In genomic region chr20:23581833-23582232, GRCh38 we compare ENCODE assay signal across 10 cellular contexts. TPM values are rescaled to one million over a fixed set of nuclear protein-coding genes. Genes with fewer than 3 reads are reported as not detected.
DNase-seq lines count a peak whose midpoint lies in the region; ATAC-seq, FAIRE-seq and TF ChIP-seq lines count a peak whose summit lies in the region.
"Not testable (repeated sequence)": the region's sequence is repeated elsewhere in the genome, so short reads cannot be mapped to it uniquely, and the experiment has no call there.
"Had no signal": no experiment of that assay in that cellular context is flagged by ENCODE, and none has a peak within 500 bp of the region (broad histone marks: within the 10 kb centered on the region; RNA-seq: fewer than 3 reads in every experiment).

No MANE protein-coding gene starts in this region.

- not testable (repeated sequence) for H2BK20ac ChIP-seq in H1 (ENCODE audit: low read length)

- not testable (repeated sequence) for H3K27me3 Mint-ChIP-seq in GM23338 (ENCODE audit: insufficient read depth, low read depth, poor library complexity)

- TF ChIP-seq POLR2A in K562 (conservative IDR thresholded peaks at IDR 0.05); H1 (IDR thresholded peaks at IDR 0.05; ENCODE audit: control extremely low read depth in 1 of 2, low read depth in 2 of 2, low read length in 2 of 2); HepG2 (IDR thresholded peaks at IDR 0.05; ENCODE audit: insufficient read depth in 1 of 2, low read depth in 2 of 2, low read length in 2 of 2); transverse colon (IDR thresholded peaks at IDR 0.05): not testable (repeated sequence)

- 16% methylated on average over 9 of the region's 9 CpGs for WGBS in K562 (ENCODE audit: insufficient coverage, low coverage, missing lambda C conversion rate)
- 86% methylated on average over 7 of the region's 9 CpGs; no CpG with 5 or more reads in 1 of the 2 experiments for WGBS in H1 (ENCODE audit: extremely low coverage in 1 of 2, insufficient coverage in 1 of 2, insufficient read length in 1 of 2, insufficient replicate concordance in 2 of 2, low coverage in 1 of 2, low lambda C conversion rate in 2 of 2, missing lambda C conversion rate in 1 of 2), 2 experiments
- 85% methylated on average over 8 of the region's 9 CpGs for WGBS in HepG2 (ENCODE audit: low lambda C conversion rate)
- WGBS in transverse colon (ENCODE audit: low coverage in 1 of 2), 2 donors: 66% methylated on average over 9 of the region's 9 CpGs; no CpG with 5 or more reads in 1 of the 2 donors

- in situ Hi-C loops in K562 (cut with MboI); HepG2 (cut with HindIII; ENCODE audit: extremely low pct_ligation_motif_present, low pct_unique_long_range_greater_than_20kb): not testable (repeated sequence)
- in situ Hi-C loops in transverse colon (cut with MboI; ENCODE audit: low pct_ligation_motif_present in 1 of 4, low pct_unique_long_range_greater_than_20kb in 1 of 4, low sequenced_read_pairs in 3 of 4): loop anchor here in 1 of 4 donors (25.0 kb wide), 1 partner anchor 95 kb away; the partner anchor contains the start of gene CST8

- not testable (repeated sequence) for H3K56ac ChIP-seq in H1 (replicated peaks; ENCODE audit: insufficient read length, low read depth, low read length)

- not testable (repeated sequence) for H2AK5ac ChIP-seq in H1 (ENCODE audit: low read depth, low read length)

- not testable (repeated sequence) for H3K9me3 Mint-ChIP-seq in GM23338

- not testable (repeated sequence) for H3K27me3 ChIP-seq in GM23338 (ENCODE audit: insufficient read depth); K562 (ENCODE audit: control insufficient read depth in 2 of 2, insufficient read depth in 2 of 2, low read length in 2 of 2); H1 (replicated peaks in 1 of 4; ENCODE audit: control insufficient read depth in 3 of 4, extremely low read depth in 1 of 4, insufficient read depth in 3 of 4, low read length in 3 of 4); HepG2 (ENCODE audit: control insufficient read depth in 1 of 2, insufficient read depth in 2 of 2, low read length in 2 of 2); transverse colon

- not testable (repeated sequence) for H3K36me3 ChIP-seq in GM23338 (ENCODE audit: insufficient read depth); K562 (ENCODE audit: control insufficient read depth, insufficient read depth, low read length); H1 (ENCODE audit: control insufficient read depth in 2 of 4, insufficient read depth in 4 of 4, low read length in 3 of 4); HepG2 (replicated peaks in 1 of 2; ENCODE audit: control insufficient read depth in 1 of 2, insufficient read depth in 2 of 2, low read length in 2 of 2); transverse colon

- not testable (repeated sequence) for TF ChIP-seq EP300 in K562 (IDR thresholded peaks at IDR 0.05; ENCODE audit: low read length); H1 (IDR thresholded peaks at IDR 0.05; ENCODE audit: borderline replicate concordance in 1 of 2, low read depth in 2 of 2, low read length in 2 of 2); HepG2 (IDR thresholded peaks at IDR 0.05; ENCODE audit: low read depth in 2 of 2, low read length in 2 of 2); HepG2 (CRISPR knock-in tag; IDR thresholded peaks at IDR 0.05; ENCODE audit: borderline replicate concordance); transverse colon (IDR thresholded peaks at IDR 0.05; ENCODE audit: low read depth)

- not testable (repeated sequence) for H3K27ac Mint-ChIP-seq in GM23338

- H3K18ac ChIP-seq in H1 (ENCODE audit: extremely low read depth, low read length): not testable (repeated sequence)

- H2BK15ac ChIP-seq in H1 (ENCODE audit: low read length): peak overlapping the region; percentile 61; the same call in 1 of the 2 replicates

- not testable (repeated sequence) for H3K4me1 ChIP-seq in GM23338 (ENCODE audit: insufficient read depth); K562 (replicated peaks in 1 of 2; ENCODE audit: control insufficient read depth in 2 of 2, insufficient read depth in 2 of 2, low read length in 2 of 2); H1 (replicated peaks in 1 of 4; ENCODE audit: control insufficient read depth in 3 of 4, insufficient read depth in 4 of 4, low read length in 3 of 4); transverse colon
- peaks cover 40% of the 10 kb centered on the region for H3K4me1 ChIP-seq in HepG2 (ENCODE audit: insufficient read depth, low read length)

- not testable (repeated sequence) for H3K79me2 ChIP-seq in GM23338 (replicated peaks; ENCODE audit: insufficient read depth); K562 (ENCODE audit: control insufficient read depth, insufficient read depth, low read length); H1 (ENCODE audit: control insufficient read depth in 1 of 2, insufficient read depth in 2 of 2, low read length in 2 of 2); HepG2 (ENCODE audit: insufficient read depth, low read length)

- not testable (repeated sequence) for TF ChIP-seq RAD21 in K562 (CRISPR knock-in tag; conservative IDR thresholded peaks at IDR 0.05 in 1 of 2, IDR thresholded peaks at IDR 0.05 in 1 of 2); H1 (IDR thresholded peaks at IDR 0.05 in 1 of 2, conservative IDR thresholded peaks at IDR 0.05 in 1 of 2; ENCODE audit: low read depth in 2 of 2, low read length in 2 of 2); HepG2 (CRISPR knock-in tag; IDR thresholded peaks at IDR 0.05)

- H3K4ac ChIP-seq in H1 (replicated peaks; ENCODE audit: insufficient read length, low read depth, low read length): not testable (repeated sequence)

- H2BK120ac ChIP-seq in H1 (replicated peaks; ENCODE audit: low read depth, low read length): not testable (repeated sequence)

- H3F3A ChIP-seq in GM23338 (replicated peaks; ENCODE audit: low read depth): not testable (repeated sequence)

- not testable (repeated sequence) for H3K79me1 ChIP-seq in H1 (ENCODE audit: low read depth, low read length)

- not testable (repeated sequence) for H3K4me3 ChIP-seq in GM23338; K562; H1 (ENCODE audit: extremely low read depth in 1 of 4, insufficient read depth in 2 of 4, low read depth in 3 of 4, low read length in 4 of 4); HepG2 (replicated peaks in 1 of 3; ENCODE audit: insufficient read depth in 1 of 3, low read depth in 2 of 3, low read length in 3 of 3); transverse colon

- POLR2A ChIA-PET in RWPE1 (lab: Yijun Ruan, JAX; ENCODE audit: low non-redundant PET); K562 (lab: Yijun Ruan, JAX); H1 (lab: Charles Lee; ENCODE audit: partially characterized antibody); HepG2 (lab: Yijun Ruan, JAX): not testable (repeated sequence)

- H3K4me1 Mint-ChIP-seq in GM23338: not testable (repeated sequence)

- FAIRE-seq in K562 (lab: Jason Lieb, UNC): peak; percentile 23
- FAIRE-seq in H1 (lab: Jason Lieb, UNC); HepG2 (lab: Jason Lieb, UNC): not testable (repeated sequence)

- H4K5ac ChIP-seq in H1 (ENCODE audit: insufficient read length, low read depth, low read length): not testable (repeated sequence)

- H3K4me3 Mint-ChIP-seq in GM23338: not testable (repeated sequence)

- DNase-seq in GM23338 (ENCODE audit: low spot score) (peak; percentile 10), NCI-H1436 treated with DMSO at 0.1 percent for 48 hours (lab: John Stamatoyannopoulos, UW) (peak; percentile 20), K562 (ENCODE audit: extremely low read depth in 1 of 4, low spot score in 3 of 4) (peak; percentile 20 to 53 (median 31)), H1 (ENCODE audit: low read depth in 1 of 2, low spot score in 2 of 2) (peak in 1 of 2 experiments; percentile 42), cardiac septum (ENCODE audit: low spot score) (peak; percentile 55), transverse colon (peak; percentile 51)
- DNase-seq in RWPE1 (ENCODE audit: low spot score); HepG2 (ENCODE audit: low spot score): not testable (repeated sequence)

- TF ChIP-seq CTCF in GM23338 (conservative IDR thresholded peaks at IDR 0.05; ENCODE audit: low read depth in 2 of 2); RWPE1 (conservative IDR thresholded peaks at IDR 0.05; ENCODE audit: low read depth); K562 (IDR thresholded peaks at IDR 0.05 in 2 of 3, conservative IDR thresholded peaks at IDR 0.05 in 1 of 3; ENCODE audit: insufficient read depth in 2 of 3, low read depth in 1 of 3, low read length in 3 of 3); HepG2 (CRISPR knock-in tag; IDR thresholded peaks at IDR 0.05); transverse colon (IDR thresholded peaks at IDR 0.05): not testable (repeated sequence)
- TF ChIP-seq CTCF in H1 (IDR thresholded peaks at IDR 0.05; ENCODE audit: control extremely low read depth in 1 of 3, insufficient read depth in 1 of 3, low read depth in 1 of 3, low read length in 3 of 3): peak in 1 of 3 experiments; percentile 5; a peak in 1 of 4 replicates

- not testable (repeated sequence) for H4K8ac ChIP-seq in H1 (ENCODE audit: extremely low read depth, insufficient read depth, low read length)

- not testable (repeated sequence) for BruUV-seq in K562 (replicated peaks; lab: Mats Ljungman, UMichigan); HepG2 (replicated peaks; lab: Mats Ljungman, UMichigan)

- not testable (repeated sequence) for H3K9me2 ChIP-seq in GM23338 (ENCODE audit: insufficient read depth)

- not testable (repeated sequence) for H3K36me3 Mint-ChIP-seq in GM23338 (ENCODE audit: low read depth)

- not testable (repeated sequence) for H2AFZ ChIP-seq in GM23338; H1 (ENCODE audit: low read length); HepG2 (ENCODE audit: low read length)
- 0 out of 2 replicates have a peak overlapping the region, but pooled peaks have one; percentile 62 for H2AFZ ChIP-seq in K562 (ENCODE audit: low read depth, low read length)

- peak overlapping the region; percentile 3 for H4K91ac ChIP-seq in H1 (replicated peaks; ENCODE audit: insufficient read length, low read length)

- intact Hi-C loops in K562 (cut with micrococcal nuclease); cardiac septum (cut with DNase I); HepG2 (cut with micrococcal nuclease; ENCODE audit: unreplicated experiment); transverse colon (cut with DNase I; ENCODE audit: low total_unique reads): not testable (repeated sequence)

- H3K23ac ChIP-seq in H1 (ENCODE audit: insufficient read length): not testable (repeated sequence)

- not testable (repeated sequence) for H3K9me1 ChIP-seq in K562 (ENCODE audit: control insufficient read depth, insufficient read depth, low read length)

- not testable (repeated sequence) for H2BK12ac ChIP-seq in H1 (ENCODE audit: low read depth, low read length)

- H3K4me2 ChIP-seq in GM23338; K562 (ENCODE audit: insufficient read depth, low read length); H1 (ENCODE audit: insufficient read depth in 1 of 2, low read depth in 2 of 2, low read length in 2 of 2); HepG2 (ENCODE audit: low read depth, low read length): not testable (repeated sequence)

- H3K27ac ChIP-seq in GM23338 (ENCODE audit: low read depth); K562 (ENCODE audit: extremely low read depth, low read depth, low read length); H1 (ENCODE audit: low read depth, low read length); HepG2 (ENCODE audit: extremely low read length, insufficient read depth, low read length); transverse colon: not testable (repeated sequence)
- H3K27ac ChIP-seq in RWPE1: peak overlapping the region; percentile 10; the same call in 1 of the 2 replicates

- not testable (repeated sequence) for H3K9ac ChIP-seq in K562 (ENCODE audit: insufficient read depth in 1 of 2, low read depth in 2 of 2, low read length in 2 of 2); H1 (replicated peaks in 1 of 4; ENCODE audit: extremely low read depth in 1 of 4, low read depth in 3 of 4, low read length in 3 of 4); HepG2 (ENCODE audit: insufficient read depth, low read depth, low read length)

- H3K14ac ChIP-seq in H1 (ENCODE audit: insufficient read length): not testable (repeated sequence)

- not testable (repeated sequence) for ATAC-seq in GM23338, HepG2
- ATAC-seq in K562: peak; percentile 76

- not testable (repeated sequence) for H4K20me1 ChIP-seq in GM23338 (replicated peaks; ENCODE audit: insufficient read depth); K562 (replicated peaks; ENCODE audit: control insufficient read depth, insufficient read depth, low read length); H1 (replicated peaks in 1 of 2; ENCODE audit: control insufficient read depth in 1 of 2, insufficient read depth in 2 of 2, low read length in 2 of 2); HepG2 (ENCODE audit: insufficient read depth, low read length)

- not testable (repeated sequence) for H3K9me3 ChIP-seq in K562 (replicated peaks; ENCODE audit: control insufficient read depth, insufficient read depth, low read depth, low read length); H1 (ENCODE audit: insufficient read depth in 2 of 2, low read depth in 1 of 2, low read length in 1 of 2); HepG2 (ENCODE audit: low read length); transverse colon

- peak overlapping the region; percentile 49; the same call in 1 of the 2 replicates for H2BK5ac ChIP-seq in H1 (ENCODE audit: low read depth, low read length)

- not testable (repeated sequence) for H3K23me2 ChIP-seq in H1 (ENCODE audit: low read depth, low read length)

- CTCF ChIA-PET in RWPE1 (lab: Yijun Ruan, JAX); K562 (lab: Yijun Ruan, JAX; ENCODE audit: low intra/inter-chr PET ratio); HepG2 (lab: Yijun Ruan, JAX; ENCODE audit: low intra/inter-chr PET ratio, low total read pairs): not testable (repeated sequence)
- CTCF ChIA-PET in H1 (lab: Charles Lee; ENCODE audit: partially characterized antibody): interaction anchor here (0.8 to 6.3 kb wide), 7 partner anchors 12 to 138 kb away, joined by 3 to 99 read pairs (median 5); no protein-coding TSS in a partner anchor

RNA-seq across cellular contexts. Expression of gene CST9L, which starts 13.5 kb away (rescaled TPM):
- total RNA-seq in GM23338 (2014; rRNA removed; shearing (Covaris generic)): not detected in 2 replicates
- polyA plus RNA-seq in GM23338 (2016; fragmentation: Nextera tagmentation; extraction: Ambion mirVana) (not detected in 2 replicates), K562 (2011; rRNA removed) (not detected in 2 replicates), K562 (2014; fragmentation: Illumina TruSeq; extraction: Trizol) (not detected in 2 replicates), K562 (2014; fragmentation: Nextera tagmentation; extraction: Ambion mirVana) (not detected), K562 (2014; rRNA removed) (not detected in 2 replicates), H1 (2011; rRNA removed) (not detected in 2 replicates), HepG2 (2011; rRNA removed) (not detected in 2 replicates)
- not detected in 2 replicates for total RNA-seq in K562 (2011; cell fraction: chromatin; rRNA removed; ENCODE audit: low replicate concordance)
- total RNA-seq in K562 (2011; cell fraction: nucleolus; rRNA removed): not detected in 2 replicates
- not detected in 2 replicates for total RNA-seq in K562 (2011; cell fraction: nucleoplasm; rRNA removed)
- total RNA-seq in K562 (2014; rRNA removed) (not detected in 2 replicates), K562 (2014; rRNA removed; fragmentation: Illumina TruSeq; extraction: Trizol) (not detected in 2 replicates), K562 (2015; rRNA removed; fragmentation: Illumina TruSeq; extraction: Trizol) (not detected in 2 replicates), K562 (2021) (not detected in 2 replicates), cardiac septum (not detected), HepG2 (2016; rRNA removed; fragmentation: Illumina TruSeq; extraction: Trizol) (0.15 TPM in 1 of 2 replicates, not detected in the other), transverse colon (not detected)
- polyA plus RNA-seq in K562 (2011; cell fraction: cytosol; rRNA removed): 0.07 TPM in 1 of 2 replicates, not detected in the other
- polyA plus RNA-seq in K562 (2011; cell fraction: nucleus; rRNA removed): not detected in 2 replicates
- not detected in 2 replicates for polyA plus RNA-seq in K562 (2012)
- not detected in 2 replicates for polyA minus RNA-seq in K562 (2011; rRNA and poly(A)+ RNA removed)
- polyA minus RNA-seq in K562 (2011; cell fraction: cytosol; rRNA and poly(A)+ RNA removed): not detected in 2 replicates
- not detected in 2 replicates for polyA minus RNA-seq in K562 (2011; cell fraction: nucleus; rRNA and poly(A)+ RNA removed)
- not detected in 2 replicates for total RNA-seq in H1 (2021; fragmentation: NEBNext Ultra II Directional; extraction: Animal tissue kit (Norgen Biotek cat#: 25700))
- polyA plus RNA-seq in H1 (2011; cell fraction: cytosol; rRNA removed): not detected
- not detected for polyA plus RNA-seq in H1 (2011; cell fraction: nucleus; rRNA removed)
- not detected in 4 replicates for polyA plus RNA-seq in H1 (2012, experiment 1 of 2)
- polyA plus RNA-seq in H1 (2012, experiment 2 of 2): not detected
- not detected for polyA plus RNA-seq in H1 (2013, experiment 1 of 2)
- polyA plus RNA-seq in H1 (2013, experiment 2 of 2): not detected
- polyA minus RNA-seq in H1 (2011; rRNA and poly(A)+ RNA removed): not detected in 2 replicates
- not detected for polyA minus RNA-seq in H1 (2011; cell fraction: cytosol; rRNA and poly(A)+ RNA removed)
- not detected for polyA minus RNA-seq in H1 (2011; cell fraction: nucleus; rRNA and poly(A)+ RNA removed)
- total RNA-seq in HepG2 (2016; cell fraction: cytosol; rRNA removed; fragmentation: Illumina TruSeq; extraction: Trizol; ENCODE audit: low read depth): not detected in 2 replicates
- not detected in 2 replicates for total RNA-seq in HepG2 (2016; cell fraction: insoluble cytoplasmic fraction; rRNA removed; fragmentation: Illumina TruSeq; extraction: Trizol)
- total RNA-seq in HepG2 (2016; cell fraction: membrane; rRNA removed; fragmentation: Illumina TruSeq; extraction: Trizol): not detected in 2 replicates
- not detected in 2 replicates for total RNA-seq in HepG2 (2016; cell fraction: nucleus; rRNA removed; fragmentation: Illumina TruSeq; extraction: Trizol)
- not detected in 2 replicates for polyA plus RNA-seq in HepG2 (2011; cell fraction: cytosol; rRNA removed)
- not detected in 2 replicates for polyA plus RNA-seq in HepG2 (2011; cell fraction: nucleus; rRNA removed)
- polyA plus RNA-seq in HepG2 (2012): not detected in 2 replicates
- polyA plus RNA-seq in HepG2 (2016; cell fraction: cytosol; fragmentation: Illumina TruSeq; extraction: Trizol; ENCODE audit: low read depth): not detected in 2 replicates
- not detected in 2 replicates for polyA plus RNA-seq in HepG2 (2016; cell fraction: insoluble cytoplasmic fraction; fragmentation: Illumina TruSeq; extraction: Trizol; ENCODE audit: low read depth)
- polyA plus RNA-seq in HepG2 (2016; cell fraction: membrane; fragmentation: Illumina TruSeq; extraction: Trizol; ENCODE audit: low read depth): not detected in 2 replicates
- not detected in 2 replicates for polyA plus RNA-seq in HepG2 (2016; cell fraction: nucleus; fragmentation: Illumina TruSeq; extraction: Trizol; ENCODE audit: insufficient read depth, low read depth)
- polyA minus RNA-seq in HepG2 (2011; rRNA and poly(A)+ RNA removed; ENCODE audit: low replicate concordance): not detected in 2 replicates
- not detected in 2 replicates for polyA minus RNA-seq in HepG2 (2011; cell fraction: cytosol; rRNA and poly(A)+ RNA removed)
- polyA minus RNA-seq in HepG2 (2011; cell fraction: nucleus; rRNA and poly(A)+ RNA removed): not detected in 2 replicates
- total RNA-seq: CD4-positive, alpha-beta memory T cell had no signal
- polyA plus RNA-seq: AG04450; CD4-positive, alpha-beta memory T cell had no signal

RNA-seq across cellular contexts. Expression of gene CST9, which starts 23.9 kb away (rescaled TPM):
- total RNA-seq in GM23338 (2014; rRNA removed; shearing (Covaris generic)): not detected in 2 replicates
- not detected in 2 replicates for polyA plus RNA-seq in GM23338 (2016; fragmentation: Nextera tagmentation; extraction: Ambion mirVana)
- not detected in 2 replicates for total RNA-seq in K562 (2011; cell fraction: chromatin; rRNA removed; ENCODE audit: low replicate concordance)
- not detected in 2 replicates for total RNA-seq in K562 (2011; cell fraction: nucleolus; rRNA removed)
- 0.38 TPM in 1 of 2 replicates, not detected in the other for total RNA-seq in K562 (2011; cell fraction: nucleoplasm; rRNA removed)
- total RNA-seq in K562 (2014; rRNA removed): not detected in 2 replicates
- not detected in 2 replicates for total RNA-seq in K562 (2014; rRNA removed; fragmentation: Illumina TruSeq; extraction: Trizol)
- total RNA-seq in K562 (2015; rRNA removed; fragmentation: Illumina TruSeq; extraction: Trizol): not detected in 2 replicates
- not detected in 2 replicates for total RNA-seq in K562 (2021)
- not detected in 2 replicates for polyA plus RNA-seq in K562 (2011; rRNA removed)
- not detected in 2 replicates for polyA plus RNA-seq in K562 (2011; cell fraction: cytosol; rRNA removed)
- polyA plus RNA-seq in K562 (2011; cell fraction: nucleus; rRNA removed): not detected in 2 replicates
- polyA plus RNA-seq in K562 (2012): not detected in 2 replicates
- polyA plus RNA-seq in K562 (2014; fragmentation: Illumina TruSeq; extraction: Trizol): not detected in 2 replicates
- not detected for polyA plus RNA-seq in K562 (2014; fragmentation: Nextera tagmentation; extraction: Ambion mirVana)
- not detected in 2 replicates for polyA plus RNA-seq in K562 (2014; rRNA removed)
- polyA minus RNA-seq in K562 (2011; rRNA and poly(A)+ RNA removed): not detected in 2 replicates
- polyA minus RNA-seq in K562 (2011; cell fraction: cytosol; rRNA and poly(A)+ RNA removed): not detected in 2 replicates
- polyA minus RNA-seq in K562 (2011; cell fraction: nucleus; rRNA and poly(A)+ RNA removed): not detected in 2 replicates
- 0.19 TPM in 1 of 2 replicates, not detected in the other for total RNA-seq in H1 (2021; fragmentation: NEBNext Ultra II Directional; extraction: Animal tissue kit (Norgen Biotek cat#: 25700))
- 0.05 and 0.08 TPM in 2 replicates for polyA plus RNA-seq in H1 (2011; rRNA removed)
- 0.09 TPM for polyA plus RNA-seq in H1 (2011; cell fraction: cytosol; rRNA removed)
- 0.13 TPM for polyA plus RNA-seq in H1 (2011; cell fraction: nucleus; rRNA removed)
- not detected in 4 replicates for polyA plus RNA-seq in H1 (2012, experiment 1 of 2)
- polyA plus RNA-seq in H1 (2012, experiment 2 of 2): not detected
- polyA plus RNA-seq in H1 (2013, experiment 1 of 2): not detected
- polyA plus RNA-seq in H1 (2013, experiment 2 of 2): not detected
- polyA minus RNA-seq in H1 (2011; rRNA and poly(A)+ RNA removed): 0.09 TPM in 1 of 2 replicates, not detected in the other
- polyA minus RNA-seq in H1 (2011; cell fraction: cytosol; rRNA and poly(A)+ RNA removed): not detected
- not detected for polyA minus RNA-seq in H1 (2011; cell fraction: nucleus; rRNA and poly(A)+ RNA removed)
- total RNA-seq in cardiac septum: not detected
- 0.07 TPM in 1 of 2 replicates, not detected in the other for total RNA-seq in HepG2 (2016; rRNA removed; fragmentation: Illumina TruSeq; extraction: Trizol)
- not detected in 2 replicates for total RNA-seq in HepG2 (2016; cell fraction: cytosol; rRNA removed; fragmentation: Illumina TruSeq; extraction: Trizol; ENCODE audit: low read depth)
- total RNA-seq in HepG2 (2016; cell fraction: insoluble cytoplasmic fraction; rRNA removed; fragmentation: Illumina TruSeq; extraction: Trizol): not detected in 2 replicates
- not detected in 2 replicates for total RNA-seq in HepG2 (2016; cell fraction: membrane; rRNA removed; fragmentation: Illumina TruSeq; extraction: Trizol)
- total RNA-seq in HepG2 (2016; cell fraction: nucleus; rRNA removed; fragmentation: Illumina TruSeq; extraction: Trizol): not detected in 2 replicates
- not detected in 2 replicates for polyA plus RNA-seq in HepG2 (2011; rRNA removed)
- not detected in 2 replicates for polyA plus RNA-seq in HepG2 (2011; cell fraction: cytosol; rRNA removed)
- not detected in 2 replicates for polyA plus RNA-seq in HepG2 (2011; cell fraction: nucleus; rRNA removed)
- not detected in 2 replicates for polyA plus RNA-seq in HepG2 (2012)
- not detected in 2 replicates for polyA plus RNA-seq in HepG2 (2016; cell fraction: cytosol; fragmentation: Illumina TruSeq; extraction: Trizol; ENCODE audit: low read depth)
- polyA plus RNA-seq in HepG2 (2016; cell fraction: insoluble cytoplasmic fraction; fragmentation: Illumina TruSeq; extraction: Trizol; ENCODE audit: low read depth): not detected in 2 replicates
- not detected in 2 replicates for polyA plus RNA-seq in HepG2 (2016; cell fraction: membrane; fragmentation: Illumina TruSeq; extraction: Trizol; ENCODE audit: low read depth)
- not detected in 2 replicates for polyA plus RNA-seq in HepG2 (2016; cell fraction: nucleus; fragmentation: Illumina TruSeq; extraction: Trizol; ENCODE audit: insufficient read depth, low read depth)
- polyA minus RNA-seq in HepG2 (2011; rRNA and poly(A)+ RNA removed; ENCODE audit: low replicate concordance): not detected in 2 replicates
- polyA minus RNA-seq in HepG2 (2011; cell fraction: cytosol; rRNA and poly(A)+ RNA removed): not detected in 2 replicates
- 0.25 TPM in 1 of 2 replicates, not detected in the other for polyA minus RNA-seq in HepG2 (2011; cell fraction: nucleus; rRNA and poly(A)+ RNA removed)
- total RNA-seq in transverse colon: not detected
- total RNA-seq: CD4-positive, alpha-beta memory T cell had no signal
- polyA plus RNA-seq: AG04450; CD4-positive, alpha-beta memory T cell had no signal

RNA-seq across cellular contexts. Expression of gene CST3, which starts 55.9 kb away (rescaled TPM):
- total RNA-seq in GM23338 (2014; rRNA removed; shearing (Covaris generic)): 51.8 and 70.7 TPM in 2 replicates
- polyA plus RNA-seq in GM23338 (2016; fragmentation: Nextera tagmentation; extraction: Ambion mirVana) (71.5 and 72.9 TPM in 2 replicates), K562 (2011; rRNA removed) (46.6 and 83.5 TPM in 2 replicates), K562 (2014; fragmentation: Illumina TruSeq; extraction: Trizol) (52.1 and 55.2 TPM in 2 replicates), K562 (2014; fragmentation: Nextera tagmentation; extraction: Ambion mirVana) (10 to 100 TPM in 1 of 2 experiments, 1 to 10 TPM in 1; 8.7 to 12.4 TPM), K562 (2014; rRNA removed) (103 and 110 TPM in 2 replicates), H1 (2011; rRNA removed) (184 and 185 TPM in 2 replicates), HepG2 (2011; rRNA removed) (1,005 and 1,077 TPM in 2 replicates)
- 9.8 and 40.0 TPM in 2 replicates for total RNA-seq in K562 (2011; cell fraction: chromatin; rRNA removed; ENCODE audit: low replicate concordance)
- 96.9 and 115 TPM in 2 replicates for total RNA-seq in K562 (2011; cell fraction: nucleolus; rRNA removed)
- 57.6 and 64.2 TPM in 2 replicates for total RNA-seq in K562 (2011; cell fraction: nucleoplasm; rRNA removed)
- total RNA-seq in K562 (2014; rRNA removed) (66.7 and 81.2 TPM in 2 replicates), K562 (2014; rRNA removed; fragmentation: Illumina TruSeq; extraction: Trizol) (14.8 and 23.1 TPM in 2 replicates), K562 (2015; rRNA removed; fragmentation: Illumina TruSeq; extraction: Trizol) (42.9 and 48.5 TPM in 2 replicates), K562 (2021) (111 and 113 TPM in 2 replicates), cardiac septum (486 TPM), HepG2 (2016; rRNA removed; fragmentation: Illumina TruSeq; extraction: Trizol) (300 and 690 TPM in 2 replicates), transverse colon (1,000 to 10,000 TPM in 2 of 4 donors, 100 to 1,000 TPM in 2; 607 to 1,755 (median 1,289) TPM)
- 110 and 262 TPM in 2 replicates for polyA plus RNA-seq in K562 (2011; cell fraction: cytosol; rRNA removed)
- 22.3 and 27.1 TPM in 2 replicates for polyA plus RNA-seq in K562 (2011; cell fraction: nucleus; rRNA removed)
- polyA plus RNA-seq in K562 (2012): 114 and 177 TPM in 2 replicates
- 20.5 and 29.9 TPM in 2 replicates for polyA minus RNA-seq in K562 (2011; rRNA and poly(A)+ RNA removed)
- 56.7 and 67.3 TPM in 2 replicates for polyA minus RNA-seq in K562 (2011; cell fraction: cytosol; rRNA and poly(A)+ RNA removed)
- 11.2 and 12.6 TPM in 2 replicates for polyA minus RNA-seq in K562 (2011; cell fraction: nucleus; rRNA and poly(A)+ RNA removed)
- 53.2 and 58.1 TPM in 2 replicates for total RNA-seq in H1 (2021; fragmentation: NEBNext Ultra II Directional; extraction: Animal tissue kit (Norgen Biotek cat#: 25700))
- polyA plus RNA-seq in H1 (2011; cell fraction: cytosol; rRNA removed): 84.3 TPM
- polyA plus RNA-seq in H1 (2011; cell fraction: nucleus; rRNA removed): 66.5 TPM
- 61.6 to 108 TPM (median 99.6 TPM) in 4 replicates for polyA plus RNA-seq in H1 (2012, experiment 1 of 2)
- 128 TPM for polyA plus RNA-seq in H1 (2012, experiment 2 of 2)
- 68.4 TPM for polyA plus RNA-seq in H1 (2013, experiment 1 of 2)
- 77.9 TPM for polyA plus RNA-seq in H1 (2013, experiment 2 of 2)
- polyA minus RNA-seq in H1 (2011; rRNA and poly(A)+ RNA removed): 35.0 and 38.7 TPM in 2 replicates
- polyA minus RNA-seq in H1 (2011; cell fraction: cytosol; rRNA and poly(A)+ RNA removed): 54.3 TPM
- 21.1 TPM for polyA minus RNA-seq in H1 (2011; cell fraction: nucleus; rRNA and poly(A)+ RNA removed)
- total RNA-seq in HepG2 (2016; cell fraction: cytosol; rRNA removed; fragmentation: Illumina TruSeq; extraction: Trizol; ENCODE audit: low read depth): 306 and 400 TPM in 2 replicates
- total RNA-seq in HepG2 (2016; cell fraction: insoluble cytoplasmic fraction; rRNA removed; fragmentation: Illumina TruSeq; extraction: Trizol): 277 and 657 TPM in 2 replicates
- 267 and 341 TPM in 2 replicates for total RNA-seq in HepG2 (2016; cell fraction: membrane; rRNA removed; fragmentation: Illumina TruSeq; extraction: Trizol)
- total RNA-seq in HepG2 (2016; cell fraction: nucleus; rRNA removed; fragmentation: Illumina TruSeq; extraction: Trizol): 478 and 575 TPM in 2 replicates
- polyA plus RNA-seq in HepG2 (2011; cell fraction: cytosol; rRNA removed): 827 and 1,616 TPM in 2 replicates
- polyA plus RNA-seq in HepG2 (2011; cell fraction: nucleus; rRNA removed): 530 and 563 TPM in 2 replicates
- polyA plus RNA-seq in HepG2 (2012): 560 and 584 TPM in 2 replicates
- 569 and 650 TPM in 2 replicates for polyA plus RNA-seq in HepG2 (2016; cell fraction: cytosol; fragmentation: Illumina TruSeq; extraction: Trizol; ENCODE audit: low read depth)
- 435 and 510 TPM in 2 replicates for polyA plus RNA-seq in HepG2 (2016; cell fraction: insoluble cytoplasmic fraction; fragmentation: Illumina TruSeq; extraction: Trizol; ENCODE audit: low read depth)
- polyA plus RNA-seq in HepG2 (2016; cell fraction: membrane; fragmentation: Illumina TruSeq; extraction: Trizol; ENCODE audit: low read depth): 388 and 429 TPM in 2 replicates
- polyA plus RNA-seq in HepG2 (2016; cell fraction: nucleus; fragmentation: Illumina TruSeq; extraction: Trizol; ENCODE audit: insufficient read depth, low read depth): 1,429 and 1,592 TPM in 2 replicates
- 60.4 and 1,528 TPM in 2 replicates for polyA minus RNA-seq in HepG2 (2011; rRNA and poly(A)+ RNA removed; ENCODE audit: low replicate concordance)
- 688 and 730 TPM in 2 replicates for polyA minus RNA-seq in HepG2 (2011; cell fraction: cytosol; rRNA and poly(A)+ RNA removed)
- polyA minus RNA-seq in HepG2 (2011; cell fraction: nucleus; rRNA and poly(A)+ RNA removed): 130 and 153 TPM in 2 replicates
